In the genomic region with DNA sequence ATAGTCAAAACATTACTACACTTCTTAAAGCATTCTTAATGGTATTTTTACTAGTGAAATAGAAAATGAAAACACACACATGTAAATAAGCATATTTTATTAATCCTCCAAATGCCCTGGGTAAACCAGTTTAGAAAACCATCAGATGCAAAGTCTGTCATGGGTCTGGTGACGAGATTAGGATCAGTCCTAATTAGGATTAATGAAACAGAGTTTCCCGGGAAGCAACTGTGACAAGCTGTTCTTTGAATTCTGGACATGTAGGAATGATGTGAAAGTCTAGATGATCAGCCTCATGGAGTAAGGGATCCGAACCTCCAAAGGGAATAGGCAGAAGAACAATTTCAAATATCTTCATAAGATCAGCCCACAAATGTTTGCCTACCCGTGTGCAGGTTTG, we compare ENCODE assay signal across 25 cellular contexts.
"Had no signal": no experiment of that assay in that cellular context is flagged by ENCODE, and none has a peak within 500 bp of the region (broad histone marks: within the 10 kb centered on the region; RNA-seq: fewer than 3 reads in every experiment).

No MANE protein-coding gene starts in this region.

- ATAC-seq: activated CD4-positive, alpha-beta T cell treated with anti-CD3 and anti-CD28 coated beads for 36 hours; activated CD4-positive, CD25-positive, alpha-beta regulatory T cell treated with anti-CD3 and anti-CD28 coated beads, Interleukin-2, amount 50 U/mL, for 24 hours; activated CD8-positive, alpha-beta T cell treated with anti-CD3 and anti-CD28 coated beads, Interleukin-2, amount 10 ng/mL, durations not matched to agents 7 days and 5 days; Panc1 had no signal

- DNase-seq: activated CD4-positive, alpha-beta T cell treated with anti-CD3 and anti-CD28 coated beads for 36 hours; activated CD4-positive, alpha-beta T cell treated with anti-CD3 and anti-CD28 coated beads, Interleukin-2, amount 10 ng/mL, durations not matched to agents 7 days and 5 days; activated CD4-positive, alpha-beta T cell treated with anti-CD3 and anti-CD28 coated beads, Interleukin-2, amount 50 U/mL, for 48 hours; activated CD8-positive, alpha-beta T cell treated with anti-CD3 and anti-CD28 coated beads, Interleukin-2, amount 10 ng/mL, durations not matched to agents 7 days and 5 days; activated gamma-delta T cell; activated naive CD4-positive, alpha-beta T cell treated with Interleukin-2 at 50 U/mL for 16 hours; activated naive CD8-positive, alpha-beta T cell treated with anti-CD3 and anti-CD28 coated beads, Interleukin-2, amount 10 ng/mL, durations not matched to agents 7 days and 5 days; activated T-cell treated with anti-CD3 and anti-CD28 coated beads, Interleukin-2, amount 50 U/mL, for 24 hours; amygdala; caudate nucleus; Kasumi-1; KG1; MG63; NCI-H1092; NCI-H187; NCI-H2029 treated with DMSO at 0.1 percent for 48 hours; NCI-H2107; NCI-H2171; NCI-H2227 treated with DMSO at 0.1 percent for 48 hours; NCI-H446; NCI-H774; SHP77; T1000 had no signal
